ENCODE assay signal across 11 cellular contexts in the genomic region with DNA sequence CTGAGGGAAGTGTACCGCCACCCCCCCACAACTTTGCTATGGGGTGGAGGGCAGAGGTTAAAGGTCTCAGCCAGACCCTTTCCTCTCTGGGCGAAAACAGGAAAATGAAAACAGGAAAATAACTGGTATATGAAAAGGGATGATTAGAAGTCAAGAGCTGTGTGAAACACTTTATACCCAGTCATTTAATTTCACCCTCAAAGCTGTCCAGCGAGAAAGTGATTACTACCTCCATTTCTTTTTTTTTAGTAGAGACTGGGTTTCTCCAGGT. TPM values are rescaled to one million over a fixed set of nuclear protein-coding genes. Genes with fewer than 3 reads are reported as not detected.
DNase-seq lines count a peak whose midpoint lies in the region; ATAC-seq and TF ChIP-seq lines count a peak whose summit lies in the region.
"Had no signal": no experiment of that assay in that cellular context is flagged by ENCODE, and none has a peak within 500 bp of the region (broad histone marks: within the 10 kb centered on the region; RNA-seq: fewer than 3 reads in every experiment).

No MANE protein-coding gene starts in this region.

- no peaks in the 10 kb centered on the region for H3K27me3 Mint-ChIP-seq in activated naive CD4-positive, alpha-beta T cell treated with anti-CD3 and anti-CD28 coated beads for 36 hours (ENCODE audit: low read depth)
- no peaks in the 10 kb centered on the region for H3K27me3 Mint-ChIP-seq in activated naive CD8-positive, alpha-beta T cell treated with anti-CD3 and anti-CD28 coated beads for 36 hours
- no peaks in the 10 kb centered on the region for H3K27me3 Mint-ChIP-seq in mesothelial cell of epicardium (ENCODE audit: low read depth)

- peak overlapping the region; percentile 86 for H3K27ac ChIP-seq in thymus (ENCODE audit: low read depth)

- no peak for ATAC-seq in GM21786 (IDR thresholded peaks at IDR 0.05; ENCODE audit: unreplicated experiment)

- TF ChIP-seq CTCF in mesothelial cell of epicardium (IDR thresholded peaks at IDR 0.05; ENCODE audit: unreplicated experiment), result no peak

- 96% methylated on average over 3 of the region's 3 CpGs for WGBS in thymus

- peak overlapping the region; percentile 35 for H3K27ac Mint-ChIP-seq in activated naive CD4-positive, alpha-beta T cell treated with anti-CD3 and anti-CD28 coated beads for 36 hours
- peak overlapping the region; percentile 66 for H3K27ac Mint-ChIP-seq in activated naive CD8-positive, alpha-beta T cell treated with anti-CD3 and anti-CD28 coated beads for 36 hours
- H3K27ac Mint-ChIP-seq in mesothelial cell of epicardium, result peak overlapping the region; percentile 37

- no peaks in the 10 kb centered on the region for H3K27me3 ChIP-seq in thymus (ENCODE audit: control insufficient read depth, insufficient read depth)
- H3K27me3 ChIP-seq: BE2C had no signal

- no peaks in the 10 kb centered on the region for H3K9me3 Mint-ChIP-seq in activated naive CD4-positive, alpha-beta T cell treated with anti-CD3 and anti-CD28 coated beads for 36 hours
- no peaks in the 10 kb centered on the region for H3K9me3 Mint-ChIP-seq in activated naive CD8-positive, alpha-beta T cell treated with anti-CD3 and anti-CD28 coated beads for 36 hours
- no peaks in the 10 kb centered on the region for H3K9me3 Mint-ChIP-seq in mesothelial cell of epicardium

- H3K4me3 Mint-ChIP-seq in activated naive CD4-positive, alpha-beta T cell treated with anti-CD3 and anti-CD28 coated beads for 36 hours, result peak overlapping the region; percentile 38
- no peak overlapping the region for H3K4me3 Mint-ChIP-seq in activated naive CD8-positive, alpha-beta T cell treated with anti-CD3 and anti-CD28 coated beads for 36 hours
- peak overlapping the region; percentile 52 for H3K4me3 Mint-ChIP-seq in mesothelial cell of epicardium

- H3K36me3 ChIP-seq in thymus (ENCODE audit: control insufficient read depth, insufficient read depth), result peaks cover 27% of the 10 kb centered on the region
- H3K36me3 ChIP-seq: BE2C had no signal

- H3K9me3 ChIP-seq in thymus (ENCODE audit: control insufficient read depth), result no peaks in the 10 kb centered on the region
- H3K9me3 ChIP-seq: BE2C had no signal

- CTCF ChIA-PET in activated naive CD4-positive, alpha-beta T cell treated with anti-CD3 and anti-CD28 coated beads for 36 hours (lab: Charles Lee), result interaction anchor here (0.6 to 2.9 kb wide), 7 partner anchors 14 to 161 kb away, joined by 3 to 32 read pairs (median 4); no protein-coding TSS in a partner anchor

- H3K4me1 Mint-ChIP-seq in activated naive CD4-positive, alpha-beta T cell treated with anti-CD3 and anti-CD28 coated beads for 36 hours (ENCODE audit: low read depth), result peaks cover 29% of the 10 kb centered on the region
- peaks cover 22% of the 10 kb centered on the region for H3K4me1 Mint-ChIP-seq in activated naive CD8-positive, alpha-beta T cell treated with anti-CD3 and anti-CD28 coated beads for 36 hours
- H3K4me1 Mint-ChIP-seq in mesothelial cell of epicardium, result peaks cover 17% of the 10 kb centered on the region

- intact Hi-C loops in activated naive CD4-positive, alpha-beta T cell treated with anti-CD3 and anti-CD28 coated beads for 36 hours (cut with micrococcal nuclease), result loop anchor here (2.0 kb wide), 1 partner anchor 22 kb away; the partner anchor contains the start of gene ETHE1

- H3K36me3 Mint-ChIP-seq in activated naive CD4-positive, alpha-beta T cell treated with anti-CD3 and anti-CD28 coated beads for 36 hours (ENCODE audit: low read depth), result peaks cover 11% of the 10 kb centered on the region
- peaks cover 12% of the 10 kb centered on the region for H3K36me3 Mint-ChIP-seq in activated naive CD8-positive, alpha-beta T cell treated with anti-CD3 and anti-CD28 coated beads for 36 hours
- H3K36me3 Mint-ChIP-seq in mesothelial cell of epicardium, result peaks cover 14% of the 10 kb centered on the region

- DNase-seq in activated naive CD4-positive, alpha-beta T cell treated with anti-CD3 and anti-CD28 coated beads for 36 hours, result no peak
- no peak for DNase-seq in activated naive CD4-positive, alpha-beta T cell treated with Interleukin-2 at 50 U/mL for 16 hours
- no peak for DNase-seq in activated naive CD8-positive, alpha-beta T cell treated with anti-CD3 and anti-CD28 coated beads for 36 hours
- DNase-seq in mesothelial cell of epicardium (ENCODE audit: low spot score in 2 of 2, unreplicated experiment in 2 of 2) (no peak), SW480 (ENCODE audit: low spot score) (no peak), germinal center (ENCODE audit: low spot score) (no peak)
- DNase-seq: activated CD4-positive, alpha-beta T cell treated with anti-CD3 and anti-CD28 coated beads, Interleukin-2, amount 50 U/mL, for 48 hours had no signal

- peaks cover 9% of the 10 kb centered on the region for H3K4me1 ChIP-seq in thymus (ENCODE audit: control insufficient read depth, insufficient read depth, low read length)
- H3K4me1 ChIP-seq: BE2C had no signal

- no peak overlapping the region for H3K4me3 ChIP-seq in thymus (ENCODE audit: low read length)

RNA-seq across cellular contexts. Expression of gene PHLDB3, which starts 0.6 kb away (rescaled TPM):
- total RNA-seq in activated naive CD4-positive, alpha-beta T cell treated with anti-CD3 and anti-CD28 coated beads for 36 hours, result 10 to 100 TPM; 12.9 to 14.9 TPM
- 10 to 100 TPM; 12.7 to 13.1 TPM for total RNA-seq in activated naive CD8-positive, alpha-beta T cell treated with anti-CD3 and anti-CD28 coated beads for 36 hours
- 28.0 to 31.4 TPM (median 28.2 TPM) in 3 replicates for total RNA-seq in mesothelial cell of epicardium
- 37.9 TPM for polyA plus RNA-seq in thymus

RNA-seq across cellular contexts. Expression of gene ETHE1, which starts 21.9 kb away (rescaled TPM):
- total RNA-seq in activated naive CD4-positive, alpha-beta T cell treated with anti-CD3 and anti-CD28 coated beads for 36 hours, result 10 to 100 TPM; 62.1 to 64.4 TPM
- total RNA-seq in activated naive CD8-positive, alpha-beta T cell treated with anti-CD3 and anti-CD28 coated beads for 36 hours, result 10 to 100 TPM; 41.5 to 44.8 TPM
- 26.8 to 29.0 TPM (median 27.9 TPM) in 3 replicates for total RNA-seq in mesothelial cell of epicardium
- 44.8 TPM for polyA plus RNA-seq in thymus

RNA-seq across cellular contexts. Expression of gene ZNF575, which starts 27.9 kb away (rescaled TPM):
- total RNA-seq in activated naive CD4-positive, alpha-beta T cell treated with anti-CD3 and anti-CD28 coated beads for 36 hours, result 1 to 10 TPM; 3.1 to 5.2 TPM
- 1 to 10 TPM; 2.0 to 2.2 TPM for total RNA-seq in activated naive CD8-positive, alpha-beta T cell treated with anti-CD3 and anti-CD28 coated beads for 36 hours
- total RNA-seq in mesothelial cell of epicardium, result 2.3 to 2.8 TPM (median 2.6 TPM) in 3 replicates
- 2.5 TPM for polyA plus RNA-seq in thymus
- total RNA-seq: epithelial cell of proximal tubule had no signal

RNA-seq across cellular contexts. Expression of gene LYPD3, which starts 39.7 kb away (rescaled TPM):
- 1 to 10 TPM; 1.5 to 1.6 TPM for total RNA-seq in activated naive CD4-positive, alpha-beta T cell treated with anti-CD3 and anti-CD28 coated beads for 36 hours
- total RNA-seq in activated naive CD8-positive, alpha-beta T cell treated with anti-CD3 and anti-CD28 coated beads for 36 hours, result 1 to 10 TPM; 5.2 to 5.3 TPM
- total RNA-seq in mesothelial cell of epicardium, result 2.6 to 4.4 TPM (median 3.4 TPM) in 3 replicates
- polyA plus RNA-seq in thymus, result 34.2 TPM
